11 cellular contexts compared by ENCODE assay signal in the genomic region with DNA sequence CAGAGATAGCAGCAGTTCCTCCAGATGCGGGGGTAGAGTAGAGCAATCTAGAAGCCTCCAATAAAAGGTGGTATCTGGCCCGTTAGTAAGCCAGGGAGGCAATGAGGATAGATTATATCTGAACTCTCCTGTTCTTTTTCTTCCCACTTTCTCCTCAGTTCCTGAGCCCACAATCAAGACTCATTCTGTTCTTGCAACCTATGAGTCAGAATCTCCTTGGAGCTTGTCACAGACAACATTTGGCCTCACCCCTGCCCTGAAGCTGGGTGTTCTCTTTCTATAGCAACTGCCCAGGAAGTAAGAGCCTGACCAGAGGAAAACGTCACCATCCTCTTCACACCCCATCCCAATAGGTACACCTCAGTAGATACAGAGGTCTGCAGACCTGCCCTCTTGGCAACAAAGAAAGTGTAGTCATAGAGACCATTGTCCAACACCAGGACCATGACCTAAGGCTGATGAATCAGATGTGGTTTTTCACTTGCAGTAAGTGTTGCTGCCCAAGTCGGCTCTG.
A peak's percentile ranks its signal among the peaks of the same experiment; 100 is the strongest.
DNase-seq lines count a peak whose midpoint lies in the region; ATAC-seq and TF ChIP-seq lines count a peak whose summit lies in the region.
"Had no signal": no experiment of that assay in that cellular context is flagged by ENCODE, and none has a peak within 500 bp of the region (broad histone marks: within the 10 kb centered on the region; RNA-seq: fewer than 3 reads in every experiment).

No MANE protein-coding gene starts in this region.

- H3K27ac ChIP-seq in thyroid gland (no peak overlapping the region), colonic mucosa (no peak overlapping the region), testis (no peak overlapping the region)

- H3K9ac ChIP-seq in colonic mucosa (ENCODE audit: low read depth in 2 of 2, low read length in 2 of 2) = no peak overlapping the region

- peaks cover 29% of the 10 kb centered on the region for H3K27me3 Mint-ChIP-seq in activated T-helper 17 cell treated with anti-CD3 and anti-CD28 coated beads, Interleukin-2, amount 50 U/mL, for 72 hours

- no peak overlapping the region for H3K4me3 ChIP-seq in thyroid gland (replicated peaks in 1 of 3)
- no peak overlapping the region for H3K4me3 ChIP-seq in colonic mucosa
- H3K4me3 ChIP-seq in testis = no peak overlapping the region

- no peak for TF ChIP-seq CTCF in thyroid gland (IDR thresholded peaks at IDR 0.05)
- TF ChIP-seq CTCF in colonic mucosa (IDR thresholded peaks at IDR 0.05) = no peak
- no peak for TF ChIP-seq CTCF in testis (IDR thresholded peaks at IDR 0.05)

- H3K4me3 Mint-ChIP-seq in activated T-helper 17 cell treated with anti-CD3 and anti-CD28 coated beads, Interleukin-2, amount 50 U/mL, for 72 hours = no peak overlapping the region
- H3K4me3 Mint-ChIP-seq: central memory CD8-positive, alpha-beta T cell had no signal

- TF ChIP-seq POLR2A in thyroid gland (IDR thresholded peaks at IDR 0.05) (no peak), testis (IDR thresholded peaks at IDR 0.05) (no peak)

- no peaks in the 10 kb centered on the region for H3K36me3 Mint-ChIP-seq in activated T-helper 17 cell treated with anti-CD3 and anti-CD28 coated beads, Interleukin-2, amount 50 U/mL, for 72 hours (ENCODE audit: low read depth)

- in situ Hi-C loops in ACHN (cut with HindIII; ENCODE audit: low pct_ligation_motif_present, low pct_unique_long_range_greater_than_20kb, low sequenced_read_pairs) = no loop called here

- 82 to 84% methylated on average over 4 of the region's 4 CpGs for WGBS in thyroid gland, 2 donors
- WGBS in testis, 2 donors = 70 to 77% methylated on average over 4 of the region's 4 CpGs

- ATAC-seq in GM21619 (IDR thresholded peaks at IDR 0.05; ENCODE audit: unreplicated experiment) = peak; percentile 49
- peak; percentile 91 for ATAC-seq in activated T-helper 17 cell treated with anti-CD3 and anti-CD28 coated beads, Interleukin-2, amount 50 U/mL, for 72 hours (replicated peaks)

- no peaks in the 10 kb centered on the region for H3K36me3 ChIP-seq in thyroid gland
- no peaks in the 10 kb centered on the region for H3K36me3 ChIP-seq in colonic mucosa
- H3K36me3 ChIP-seq in testis (ENCODE audit: low read depth, missing control alignments) = no peaks in the 10 kb centered on the region

- H3K9me3 ChIP-seq in thyroid gland = no peaks in the 10 kb centered on the region
- no peaks in the 10 kb centered on the region for H3K9me3 ChIP-seq in colonic mucosa
- H3K9me3 ChIP-seq in testis = no peaks in the 10 kb centered on the region

- H3K27me3 ChIP-seq in thyroid gland = peaks cover 4% of the 10 kb centered on the region
- H3K27me3 ChIP-seq in colonic mucosa = no peaks in the 10 kb centered on the region
- no peaks in the 10 kb centered on the region for H3K27me3 ChIP-seq in testis

- DNase-seq in ACHN (peak; percentile 60), kidney tubule cell (ENCODE audit: low spot score) (peak; percentile 98), thyroid gland (no peak), colonic mucosa (no peak), testis (no peak), NCI-H2227 (lab: John Stamatoyannopoulos, UW; ENCODE audit: unreplicated experiment) (no peak)
- DNase-seq: RPMI8226 had no signal

- H3K9me3 Mint-ChIP-seq in activated T-helper 17 cell treated with anti-CD3 and anti-CD28 coated beads, Interleukin-2, amount 50 U/mL, for 72 hours = no peaks in the 10 kb centered on the region
- H3K9me3 Mint-ChIP-seq: central memory CD8-positive, alpha-beta T cell had no signal

- H3K4me1 Mint-ChIP-seq in activated T-helper 17 cell treated with anti-CD3 and anti-CD28 coated beads, Interleukin-2, amount 50 U/mL, for 72 hours = peaks cover 16% of the 10 kb centered on the region

- H3K27ac Mint-ChIP-seq in activated T-helper 17 cell treated with anti-CD3 and anti-CD28 coated beads, Interleukin-2, amount 50 U/mL, for 72 hours = peak overlapping the region; percentile 57
- H3K27ac Mint-ChIP-seq: progenitor cell of endocrine pancreas had no signal

- peaks cover 0 to 4% of the 10 kb centered on the region in 2 donors for H3K4me1 ChIP-seq in thyroid gland
- no peaks in the 10 kb centered on the region for H3K4me1 ChIP-seq in colonic mucosa
- no peaks in the 10 kb centered on the region for H3K4me1 ChIP-seq in testis

- intact Hi-C loops in thyroid gland (cut with DNase I) = no loop called here
- intact Hi-C loops in colonic mucosa (cut with DNase I) = no loop called here
- intact Hi-C loops in testis (cut with DNase I; ENCODE audit: low total_unique reads) = no loop called here

Comparison
In these comparisons a context has a peak if more than half of its experiments do, and no peak if none do; other contexts are left out.
1. DNase-seq: peak in ACHN (single experiment) and kidney tubule cell (single experiment); none in thyroid gland (0 of 2), colonic mucosa (single experiment), testis (single experiment) and NCI-H2227 (single experiment).